Comparison of ENCODE assay signal across 22 cellular contexts in genomic region chr7:138370956-138371355, GRCh38.
DNase-seq lines count a peak whose midpoint lies in the region; ATAC-seq and TF ChIP-seq lines count a peak whose summit lies in the region.
"Had no signal": no experiment of that assay in that cellular context is flagged by ENCODE, and none has a peak within 500 bp of the region (broad histone marks: within the 10 kb centered on the region; RNA-seq: fewer than 3 reads in every experiment).

No MANE protein-coding gene starts in this region.

- no peak overlapping the region for H3K4me3 Mint-ChIP-seq in nephron progenitor cell
- no peak overlapping the region for H3K4me3 Mint-ChIP-seq in activated T-helper 2 cell treated with anti-CD3 and anti-CD28 coated beads, Interferon-gamma antibody, Interleukin-2, Interleukin-4, amounts not matched to agents 10 μg/mL and 5 μg/mL and 100 μg/mL, durations not matched to agents 14 hours and 24 hours and 36 hours (ENCODE audit: low read depth)
- H3K4me3 Mint-ChIP-seq: CD4-positive, CD25-positive, alpha-beta regulatory T cell; CD8-positive, alpha-beta memory T cell; HFFc6 had no signal

- peaks cover 33% of the 10 kb centered on the region for H3K9me3 Mint-ChIP-seq in nephron progenitor cell
- H3K9me3 Mint-ChIP-seq in activated T-helper 2 cell treated with anti-CD3 and anti-CD28 coated beads, Interferon-gamma antibody, Interleukin-2, Interleukin-4, amounts not matched to agents 10 μg/mL and 5 μg/mL and 100 μg/mL, durations not matched to agents 14 hours and 24 hours and 36 hours, result peaks cover 20% of the 10 kb centered on the region

- peak overlapping the region; percentile 18 for H3K27ac Mint-ChIP-seq in nephron progenitor cell
- H3K27ac Mint-ChIP-seq in activated T-helper 2 cell treated with anti-CD3 and anti-CD28 coated beads, Interferon-gamma antibody, Interleukin-2, Interleukin-4, amounts not matched to agents 10 μg/mL and 5 μg/mL and 100 μg/mL, durations not matched to agents 14 hours and 24 hours and 36 hours, result no peak overlapping the region
- H3K27ac Mint-ChIP-seq: CD4-positive, CD25-positive, alpha-beta regulatory T cell; CD8-positive, alpha-beta memory T cell; HFFc6 had no signal

- ATAC-seq in HG02759 (IDR thresholded peaks at IDR 0.05; ENCODE audit: unreplicated experiment) (no peak), GM18502 (IDR thresholded peaks at IDR 0.05; ENCODE audit: poor library complexity, unreplicated experiment) (no peak)
- ATAC-seq: HCT116 had no signal

- intact Hi-C loops in activated T-helper 2 cell treated with anti-CD3 and anti-CD28 coated beads, Interferon-gamma antibody, Interleukin-2, Interleukin-4, amounts not matched to agents 10 μg/mL and 5 μg/mL and 100 μg/mL, durations not matched to agents 14 hours and 24 hours and 36 hours (cut with micrococcal nuclease), result no loop called here

- no peak for TF ChIP-seq CTCF in fibroblast of pulmonary artery (IDR thresholded peaks at IDR 0.05; ENCODE audit: low read length, missing control alignments)
- no peak for TF ChIP-seq CTCF in nephron progenitor cell (IDR thresholded peaks at IDR 0.05)

- no peaks in the 10 kb centered on the region for H3K36me3 Mint-ChIP-seq in nephron progenitor cell (ENCODE audit: low read depth)
- no peaks in the 10 kb centered on the region for H3K36me3 Mint-ChIP-seq in activated T-helper 2 cell treated with anti-CD3 and anti-CD28 coated beads, Interferon-gamma antibody, Interleukin-2, Interleukin-4, amounts not matched to agents 10 μg/mL and 5 μg/mL and 100 μg/mL, durations not matched to agents 14 hours and 24 hours and 36 hours (ENCODE audit: low read depth)

- no peak overlapping the region for H3K4me3 ChIP-seq in fibroblast of pulmonary artery (replicated peaks; ENCODE audit: low read depth, low read length)

- DNase-seq in NCI-H226 (peak; percentile 67), amniotic epithelial cell (ENCODE audit: low read depth) (peak; percentile 52), fibroblast of pulmonary artery (ENCODE audit: low read depth) (peak; percentile 76), nephron progenitor cell (no peak), NCI-H2081 (lab: John Stamatoyannopoulos, UW) (no peak)
- no peak for DNase-seq in activated T-helper 2 cell treated with anti-CD3 and anti-CD28 coated beads, Interferon-gamma antibody, Interleukin-2, Interleukin-4, amounts not matched to agents 10 μg/mL and 5 μg/mL and 100 μg/mL, durations not matched to agents 14 hours and 24 hours and 36 hours (ENCODE audit: low spot score)
- DNase-seq: ACHN; BE2C; C1 segment of cervical spinal cord; CD4-positive, CD25-positive, alpha-beta regulatory T cell; CD8-positive, alpha-beta memory T cell; COR-L47; DMS 273 treated with DMSO at 0.1 percent for 48 hours; DMS53; DND-41; GDM1; GOT3; H7; HFFc6 had no signal

- no peaks in the 10 kb centered on the region for H3K4me1 Mint-ChIP-seq in nephron progenitor cell
- no peaks in the 10 kb centered on the region for H3K4me1 Mint-ChIP-seq in activated T-helper 2 cell treated with anti-CD3 and anti-CD28 coated beads, Interferon-gamma antibody, Interleukin-2, Interleukin-4, amounts not matched to agents 10 μg/mL and 5 μg/mL and 100 μg/mL, durations not matched to agents 14 hours and 24 hours and 36 hours (ENCODE audit: low read depth)
- H3K4me1 Mint-ChIP-seq: CD4-positive, CD25-positive, alpha-beta regulatory T cell; CD8-positive, alpha-beta memory T cell had no signal

- no peaks in the 10 kb centered on the region for H3K27me3 Mint-ChIP-seq in nephron progenitor cell (ENCODE audit: low read depth, poor library complexity)
- no peaks in the 10 kb centered on the region for H3K27me3 Mint-ChIP-seq in activated T-helper 2 cell treated with anti-CD3 and anti-CD28 coated beads, Interferon-gamma antibody, Interleukin-2, Interleukin-4, amounts not matched to agents 10 μg/mL and 5 μg/mL and 100 μg/mL, durations not matched to agents 14 hours and 24 hours and 36 hours (ENCODE audit: low read depth)
- H3K27me3 Mint-ChIP-seq: CD4-positive, CD25-positive, alpha-beta regulatory T cell had no signal

Comparison
In these comparisons a context has a peak if more than half of its experiments do, and no peak if none do; other contexts are left out.
1. DNase-seq: peak in NCI-H226 (single experiment), amniotic epithelial cell (single experiment) and fibroblast of pulmonary artery (single experiment); none in nephron progenitor cell (single experiment), activated T-helper 2 cell treated with anti-CD3 and anti-CD28 coated beads, Interferon-gamma antibody, Interleukin-2, Interleukin-4, amounts not matched to agents 10 μg/mL and 5 μg/mL and 100 μg/mL, durations not matched to agents 14 hours and 24 hours and 36 hours (single experiment) and NCI-H2081 (0 of 2).